ENCODE assay signal across 9 cellular contexts in the genomic region with DNA sequence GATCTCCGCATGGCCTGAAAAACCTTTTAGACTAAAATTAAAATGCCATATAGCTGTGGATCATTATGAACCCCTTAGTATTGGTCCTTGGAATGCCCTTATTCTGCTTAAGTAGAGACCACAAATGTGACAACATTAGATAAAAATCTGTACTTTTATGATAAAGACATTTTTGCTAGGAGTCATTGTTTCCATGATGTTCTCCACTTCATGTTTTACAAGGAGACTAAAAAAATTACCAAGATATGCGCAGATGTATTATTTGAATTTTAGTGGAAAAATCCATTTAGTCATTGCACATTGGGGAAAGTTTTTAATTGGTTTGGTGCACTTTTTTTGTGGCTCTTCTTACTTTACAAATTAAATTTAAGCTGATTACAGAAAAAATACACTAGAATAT. TPM values are rescaled to one million over a fixed set of nuclear protein-coding genes. Genes with fewer than 3 reads are reported as not detected.
DNase-seq lines count a peak whose midpoint lies in the region; ATAC-seq and TF ChIP-seq lines count a peak whose summit lies in the region.
"Had no signal": no experiment of that assay in that cellular context is flagged by ENCODE, and none has a peak within 500 bp of the region (broad histone marks: within the 10 kb centered on the region; RNA-seq: fewer than 3 reads in every experiment).

No MANE protein-coding gene starts in this region.

- H3K9me3 ChIP-seq in MM.1S (replicated peaks; ENCODE audit: insufficient read depth, low read length) = no peaks in the 10 kb centered on the region

- peak overlapping the region; percentile 81 for H3K4me3 ChIP-seq in GM06990 (replicated peaks; ENCODE audit: low read depth, low read length)
- H3K4me3 ChIP-seq in MM.1S (ENCODE audit: low read length) = peak overlapping the region; percentile 93

- H2AFZ ChIP-seq in MM.1S (ENCODE audit: low read length) = no peak overlapping the region

- H3K4me3 Mint-ChIP-seq in brain (peak overlapping the region; percentile 86 to 97 (median 94)), natural killer cell (peak overlapping the region; percentile 99)

- peak overlapping the region; percentile 96; the same call in 1 of the 2 replicates for H3K27ac ChIP-seq in MM.1S (ENCODE audit: low read length)

- H3K36me3 Mint-ChIP-seq in brain (peaks cover 13% of the 10 kb centered on the region), natural killer cell (no peaks in the 10 kb centered on the region)

- peaks cover 59% of the 10 kb centered on the region for H3K79me2 ChIP-seq in MM.1S (ENCODE audit: low read length)

- H3K9me2 ChIP-seq in MM.1S (replicated peaks; ENCODE audit: insufficient read depth, low read length) = no peaks in the 10 kb centered on the region

- peak overlapping the region; percentile 77 to 98 (median 91) for H3K27ac Mint-ChIP-seq in brain
- peak overlapping the region; percentile 96 to 98 for H3K27ac Mint-ChIP-seq in natural killer cell

- DNase-seq in GM06990 (ENCODE audit: extremely low read depth, insufficient read length) (no peak), MM.1S (no peak), natural killer cell (no peak), cerebellar cortex (ENCODE audit: low spot score) (no peak), head of caudate nucleus (no peak)
- DNase-seq in stimulated activated CD8-positive, alpha-beta memory T cell treated with anti-CD3 and anti-CD28 coated beads, Interleukin-4, amount 100 ng/mL, for 48 hours = no peak
- DNase-seq: amygdala had no signal

- ATAC-seq in natural killer cell = no peak
- ATAC-seq in GM21529 (IDR thresholded peaks at IDR 0.05; ENCODE audit: unreplicated experiment) = no peak

- H3K27me3 Mint-ChIP-seq in brain = peaks cover 11% of the 10 kb centered on the region
- H3K27me3 Mint-ChIP-seq in natural killer cell (ENCODE audit: low read depth in 2 of 2) = peaks cover 0 to 8% of the 10 kb centered on the region in 2 donors

- no peak for TF ChIP-seq CTCF in GM06990 (IDR thresholded peaks at IDR 0.05; ENCODE audit: insufficient read depth, low read length, poor library complexity, severe bottlenecking)
- no peak for TF ChIP-seq CTCF in MM.1S (IDR thresholded peaks at IDR 0.05; ENCODE audit: low read length)
- TF ChIP-seq CTCF in brain (conservative IDR thresholded peaks at IDR 0.05) = no peak
- TF ChIP-seq CTCF in natural killer cell (IDR thresholded peaks at IDR 0.05) = no peak

- no peaks in the 10 kb centered on the region for H3K4me1 ChIP-seq in MM.1S (ENCODE audit: low read length)

- no peaks in the 10 kb centered on the region for H4K20me1 ChIP-seq in MM.1S (ENCODE audit: insufficient read depth, low read length)

- intact Hi-C loops in natural killer cell (cut with micrococcal nuclease) = no loop called here
- intact Hi-C loops in head of caudate nucleus (cut with DNase I) = no loop called here

- H3K9ac ChIP-seq in MM.1S (ENCODE audit: low read length) = peak overlapping the region; percentile 94

- peaks cover 0 to 13% (median 0%) of the 10 kb centered on the region in 5 experiments for H3K9me3 Mint-ChIP-seq in brain
- no peaks in the 10 kb centered on the region for H3K9me3 Mint-ChIP-seq in natural killer cell

- H3K4me1 Mint-ChIP-seq in brain (peaks cover 17% of the 10 kb centered on the region), natural killer cell (peaks cover 23 to 26% of the 10 kb centered on the region in 2 donors)

- H3K4me2 ChIP-seq in MM.1S (ENCODE audit: low read depth, low read length) = peak overlapping the region; percentile 48

- H3F3A ChIP-seq in MM.1S (ENCODE audit: insufficient read depth, low read length) = peaks cover 11% of the 10 kb centered on the region

- H3K36me3 ChIP-seq in GM06990 (ENCODE audit: control insufficient read depth, insufficient read depth, low read length) = no peaks in the 10 kb centered on the region
- no peaks in the 10 kb centered on the region for H3K36me3 ChIP-seq in MM.1S (replicated peaks; ENCODE audit: insufficient read depth, low read length)

- no peaks in the 10 kb centered on the region for H3K27me3 ChIP-seq in GM06990 (replicated peaks; ENCODE audit: control insufficient read depth, insufficient read depth, low read length)
- no peaks in the 10 kb centered on the region for H3K27me3 ChIP-seq in MM.1S (replicated peaks; ENCODE audit: insufficient read depth, low read length)

RNA-seq across cellular contexts. Expression of a gene that starts 1.8 kb away (rescaled TPM):
- polyA plus RNA-seq in brain (ENCODE audit: insufficient read depth, low read depth, low replicate concordance) = 14.7 TPM
- total RNA-seq in natural killer cell = 10 to 100 TPM; 16.0 to 21.4 (median 18.7) TPM
